1 cellular context compared by ENCODE assay signal in genomic region chr2:200382883-200383282, GRCh38.
TF ChIP-seq lines count a peak whose summit lies in the region.

No MANE protein-coding gene starts in this region.

TF ChIP-seq in GM23338, 12 proteins besides CTCF, POLR2A, EP300 and RAD21 (continued from another document):
- TF ChIP-seq, protein P1, sequence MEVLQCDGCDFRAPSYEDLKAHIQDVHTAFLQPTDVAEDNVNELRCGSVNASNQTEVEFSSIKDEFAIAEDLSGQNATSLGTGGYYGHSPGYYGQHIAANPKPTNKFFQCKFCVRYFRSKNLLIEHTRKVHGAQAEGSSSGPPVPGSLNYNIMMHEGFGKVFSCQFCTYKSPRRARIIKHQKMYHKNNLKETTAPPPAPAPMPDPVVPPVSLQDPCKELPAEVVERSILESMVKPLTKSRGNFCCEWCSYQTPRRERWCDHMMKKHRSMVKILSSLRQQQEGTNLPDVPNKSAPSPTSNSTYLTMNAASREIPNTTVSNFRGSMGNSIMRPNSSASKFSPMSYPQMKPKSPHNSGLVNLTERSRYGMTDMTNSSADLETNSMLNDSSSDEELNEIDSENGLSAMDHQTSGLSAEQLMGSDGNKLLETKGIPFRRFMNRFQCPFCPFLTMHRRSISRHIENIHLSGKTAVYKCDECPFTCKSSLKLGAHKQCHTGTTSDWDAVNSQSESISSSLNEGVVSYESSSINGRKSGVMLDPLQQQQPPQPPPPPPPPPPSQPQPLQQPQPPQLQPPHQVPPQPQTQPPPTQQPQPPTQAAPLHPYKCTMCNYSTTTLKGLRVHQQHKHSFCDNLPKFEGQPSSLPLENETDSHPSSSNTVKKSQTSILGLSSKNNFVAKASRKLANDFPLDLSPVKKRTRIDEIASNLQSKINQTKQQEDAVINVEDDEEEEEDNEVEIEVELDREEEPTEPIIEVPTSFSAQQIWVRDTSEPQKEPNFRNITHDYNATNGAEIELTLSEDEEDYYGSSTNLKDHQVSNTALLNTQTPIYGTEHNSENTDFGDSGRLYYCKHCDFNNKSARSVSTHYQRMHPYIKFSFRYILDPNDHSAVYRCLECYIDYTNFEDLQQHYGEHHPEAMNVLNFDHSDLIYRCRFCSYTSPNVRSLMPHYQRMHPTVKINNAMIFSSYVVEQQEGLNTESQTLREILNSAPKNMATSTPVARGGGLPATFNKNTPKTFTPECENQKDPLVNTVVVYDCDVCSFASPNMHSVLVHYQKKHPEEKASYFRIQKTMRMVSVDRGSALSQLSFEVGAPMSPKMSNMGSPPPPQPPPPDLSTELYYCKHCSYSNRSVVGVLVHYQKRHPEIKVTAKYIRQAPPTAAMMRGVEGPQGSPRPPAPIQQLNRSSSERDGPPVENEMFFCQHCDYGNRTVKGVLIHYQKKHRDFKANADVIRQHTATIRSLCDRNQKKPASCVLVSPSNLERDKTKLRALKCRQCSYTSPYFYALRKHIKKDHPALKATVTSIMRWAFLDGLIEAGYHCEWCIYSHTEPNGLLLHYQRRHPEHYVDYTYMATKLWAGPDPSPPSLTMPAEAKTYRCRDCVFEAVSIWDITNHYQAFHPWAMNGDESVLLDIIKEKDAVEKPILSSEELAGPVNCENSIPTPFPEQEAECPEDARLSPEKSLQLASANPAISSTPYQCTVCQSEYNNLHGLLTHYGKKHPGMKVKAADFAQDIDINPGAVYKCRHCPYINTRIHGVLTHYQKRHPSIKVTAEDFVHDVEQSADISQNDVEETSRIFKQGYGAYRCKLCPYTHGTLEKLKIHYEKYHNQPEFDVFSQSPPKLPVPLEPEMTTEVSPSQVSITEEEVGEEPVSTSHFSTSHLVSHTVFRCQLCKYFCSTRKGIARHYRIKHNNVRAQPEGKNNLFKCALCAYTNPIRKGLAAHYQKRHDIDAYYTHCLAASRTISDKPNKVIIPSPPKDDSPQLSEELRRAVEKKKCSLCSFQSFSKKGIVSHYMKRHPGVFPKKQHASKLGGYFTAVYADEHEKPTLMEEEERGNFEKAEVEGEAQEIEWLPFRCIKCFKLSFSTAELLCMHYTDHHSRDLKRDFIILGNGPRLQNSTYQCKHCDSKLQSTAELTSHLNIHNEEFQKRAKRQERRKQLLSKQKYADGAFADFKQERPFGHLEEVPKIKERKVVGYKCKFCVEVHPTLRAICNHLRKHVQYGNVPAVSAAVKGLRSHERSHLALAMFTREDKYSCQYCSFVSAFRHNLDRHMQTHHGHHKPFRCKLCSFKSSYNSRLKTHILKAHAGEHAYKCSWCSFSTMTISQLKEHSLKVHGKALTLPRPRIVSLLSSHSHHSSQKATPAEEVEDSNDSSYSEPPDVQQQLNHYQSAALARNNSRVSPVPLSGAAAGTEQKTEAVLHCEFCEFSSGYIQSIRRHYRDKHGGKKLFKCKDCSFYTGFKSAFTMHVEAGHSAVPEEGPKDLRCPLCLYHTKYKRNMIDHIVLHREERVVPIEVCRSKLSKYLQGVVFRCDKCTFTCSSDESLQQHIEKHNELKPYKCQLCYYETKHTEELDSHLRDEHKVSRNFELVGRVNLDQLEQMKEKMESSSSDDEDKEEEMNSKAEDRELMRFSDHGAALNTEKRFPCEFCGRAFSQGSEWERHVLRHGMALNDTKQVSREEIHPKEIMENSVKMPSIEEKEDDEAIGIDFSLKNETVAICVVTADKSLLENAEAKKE (CRISPR knock-in tag; IDR thresholded peaks at IDR 0.05) = no peak
- TF ChIP-seq EZH2phosphoT487 (IDR thresholded peaks at IDR 0.05; ENCODE audit: unreplicated experiment) = no peak
- TF ChIP-seq EZH2 (IDR thresholded peaks at IDR 0.05; ENCODE audit: low read depth, unreplicated experiment) = no peak
- no peak for TF ChIP-seq NANOG (IDR thresholded peaks at IDR 0.05; ENCODE audit: borderline replicate concordance)
- TF ChIP-seq ZNF331 (CRISPR knock-in tag; IDR thresholded peaks at IDR 0.05; ENCODE audit: low read depth) = no peak
- no peak for TF ChIP-seq STAT1 (IDR thresholded peaks at IDR 0.05; ENCODE audit: unreplicated experiment)
